In genomic region chr5:157651011-157651611, GRCh38 we compare ENCODE assay signal across 1 cellular context.
TF ChIP-seq lines count a peak whose summit lies in the region.

No MANE protein-coding gene starts in this region.

TF ChIP-seq in WTC11, 78 proteins besides CTCF, POLR2A, EP300 and RAD21 (continued from another document):
- TF ChIP-seq ZNF281 (CRISPR knock-in tag; IDR thresholded peaks at IDR 0.05), result no peak
- TF ChIP-seq ELF4 (CRISPR knock-in tag; IDR thresholded peaks at IDR 0.05; ENCODE audit: low read depth), result no peak
- no peak for TF ChIP-seq MXD4 (CRISPR knock-in tag; IDR thresholded peaks at IDR 0.05; ENCODE audit: borderline replicate concordance)
- no peak for TF ChIP-seq ZBTB43 (CRISPR knock-in tag; IDR thresholded peaks at IDR 0.05)
- no peak for TF ChIP-seq TEAD4 (CRISPR knock-in tag; IDR thresholded peaks at IDR 0.05)
- no peak for TF ChIP-seq ZNF317 (CRISPR knock-in tag; IDR thresholded peaks at IDR 0.05; ENCODE audit: borderline replicate concordance, low read depth)
- no peak for TF ChIP-seq FOXP4 (CRISPR knock-in tag; IDR thresholded peaks at IDR 0.05)
- TF ChIP-seq NFE2L1 (CRISPR knock-in tag; IDR thresholded peaks at IDR 0.05), result no peak
- TF ChIP-seq HMGXB4 (CRISPR knock-in tag; IDR thresholded peaks at IDR 0.05), result no peak
